24 cellular contexts compared by ENCODE assay signal in the genomic region with DNA sequence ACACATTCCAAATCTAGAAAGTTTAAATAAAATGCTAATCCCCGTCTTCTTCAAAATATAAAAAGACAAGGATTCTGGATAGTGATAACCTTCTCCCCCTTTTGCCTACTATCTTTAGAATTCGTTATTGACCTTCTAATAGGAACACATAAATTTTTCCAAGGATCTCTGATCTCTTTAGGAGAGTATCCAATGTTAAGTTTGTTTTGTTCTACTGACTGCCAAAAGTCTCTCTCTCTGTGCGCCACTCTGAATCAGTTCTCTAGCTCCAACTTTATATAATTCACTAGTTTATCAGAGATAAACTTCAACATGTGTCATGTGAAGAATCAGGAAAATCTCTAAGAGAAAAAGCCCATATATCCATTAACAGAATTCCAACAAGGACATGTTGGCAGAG.
"Had no signal": no experiment of that assay in that cellular context is flagged by ENCODE, and none has a peak within 500 bp of the region (broad histone marks: within the 10 kb centered on the region; RNA-seq: fewer than 3 reads in every experiment).

No MANE protein-coding gene starts in this region.

- DNase-seq: heart right ventricle; hippocampal formation; kidney glomerular epithelial cell; left cardiac atrium; left lung; naive thymus-derived CD8-positive, alpha-beta T cell; nephron progenitor cell; ovary; sigmoid colon; small intestine; spleen; stimulated activated CD4-positive, alpha-beta T cell treated with anti-CD3 and anti-CD28 coated beads, Interleukin-4, amount 100 ng/mL, for 24 hours; stimulated activated naive CD4-positive, alpha-beta T cell; substantia nigra; thyroid gland; trophoblast cell; upper lobe of right lung had no signal

- H3K9me3 Mint-ChIP-seq: memory B cell; nephron progenitor cell; neural progenitor cell; stimulated activated effector memory CD8-positive, alpha-beta T cell treated with anti-CD3 and anti-CD28 coated beads, Interleukin-12 subunit alpha, Interleukin-12 subunit beta, amount 100 ng/mL, for 72 hours; stimulated activated naive CD8-positive, alpha-beta T cell treated with anti-CD3 and anti-CD28 coated beads, Interleukin-15, Interleukin-2, amounts not matched to agents 100 ng/mL and 50 ng/mL, for 24 hours had no signal

- H3K27ac Mint-ChIP-seq: memory B cell; naive thymus-derived CD8-positive, alpha-beta T cell; nephron progenitor cell; neural progenitor cell; progenitor cell of endocrine pancreas; stimulated activated effector memory CD8-positive, alpha-beta T cell treated with anti-CD3 and anti-CD28 coated beads, Interleukin-12 subunit alpha, Interleukin-12 subunit beta, amount 100 ng/mL, for 72 hours; stimulated activated naive CD8-positive, alpha-beta T cell treated with anti-CD3 and anti-CD28 coated beads, Interleukin-15, Interleukin-2, amounts not matched to agents 100 ng/mL and 50 ng/mL, for 24 hours had no signal

- H3K4me1 ChIP-seq: heart right ventricle, left lung, neural progenitor cell, right atrium auricular region, sigmoid colon, spleen, thyroid gland had no signal

- H3K27me3 Mint-ChIP-seq: progenitor cell of endocrine pancreas had no signal

- H3K27ac ChIP-seq: heart right ventricle, left lung, neural progenitor cell, neutrophil, ovary, right atrium auricular region, sigmoid colon, spleen, thyroid gland, upper lobe of right lung had no signal

- H3K4me3 Mint-ChIP-seq: memory B cell; naive thymus-derived CD8-positive, alpha-beta T cell; nephron progenitor cell; neural progenitor cell; stimulated activated effector memory CD8-positive, alpha-beta T cell treated with anti-CD3 and anti-CD28 coated beads, Interleukin-12 subunit alpha, Interleukin-12 subunit beta, amount 100 ng/mL, for 72 hours; stimulated activated naive CD8-positive, alpha-beta T cell treated with anti-CD3 and anti-CD28 coated beads, Interleukin-15, Interleukin-2, amounts not matched to agents 100 ng/mL and 50 ng/mL, for 24 hours had no signal

- H3K4me1 Mint-ChIP-seq: memory B cell; naive thymus-derived CD8-positive, alpha-beta T cell; stimulated activated effector memory CD8-positive, alpha-beta T cell treated with anti-CD3 and anti-CD28 coated beads, Interleukin-12 subunit alpha, Interleukin-12 subunit beta, amount 100 ng/mL, for 72 hours had no signal

- H3K27me3 ChIP-seq: left lung, neural progenitor cell, neutrophil, ovary, right atrium auricular region, sigmoid colon, spleen, thyroid gland, upper lobe of right lung had no signal

- H3K36me3 ChIP-seq: heart right ventricle, left lung, neural progenitor cell, neutrophil, ovary, right atrium auricular region, spleen, thyroid gland, upper lobe of right lung had no signal

- H3K4me3 ChIP-seq: heart right ventricle, left lung, neural progenitor cell, ovary, right atrium auricular region, sigmoid colon, spleen, thyroid gland, upper lobe of right lung had no signal

- H3K36me3 Mint-ChIP-seq: memory B cell; naive thymus-derived CD8-positive, alpha-beta T cell; neural progenitor cell; stimulated activated effector memory CD8-positive, alpha-beta T cell treated with anti-CD3 and anti-CD28 coated beads, Interleukin-12 subunit alpha, Interleukin-12 subunit beta, amount 100 ng/mL, for 72 hours had no signal

- H3K9me3 ChIP-seq: heart right ventricle, left lung, neutrophil, ovary, right atrium auricular region, sigmoid colon, spleen, thyroid gland, upper lobe of right lung had no signal

- ATAC-seq: heart right ventricle; left cardiac atrium; left lung; naive thymus-derived CD8-positive, alpha-beta T cell; stimulated activated effector memory CD8-positive, alpha-beta T cell treated with anti-CD3 and anti-CD28 coated beads, Interleukin-12 subunit alpha, Interleukin-12 subunit beta, amount 100 ng/mL, for 72 hours; upper lobe of right lung had no signal
